2 cellular contexts compared by ENCODE assay signal in the genomic region with DNA sequence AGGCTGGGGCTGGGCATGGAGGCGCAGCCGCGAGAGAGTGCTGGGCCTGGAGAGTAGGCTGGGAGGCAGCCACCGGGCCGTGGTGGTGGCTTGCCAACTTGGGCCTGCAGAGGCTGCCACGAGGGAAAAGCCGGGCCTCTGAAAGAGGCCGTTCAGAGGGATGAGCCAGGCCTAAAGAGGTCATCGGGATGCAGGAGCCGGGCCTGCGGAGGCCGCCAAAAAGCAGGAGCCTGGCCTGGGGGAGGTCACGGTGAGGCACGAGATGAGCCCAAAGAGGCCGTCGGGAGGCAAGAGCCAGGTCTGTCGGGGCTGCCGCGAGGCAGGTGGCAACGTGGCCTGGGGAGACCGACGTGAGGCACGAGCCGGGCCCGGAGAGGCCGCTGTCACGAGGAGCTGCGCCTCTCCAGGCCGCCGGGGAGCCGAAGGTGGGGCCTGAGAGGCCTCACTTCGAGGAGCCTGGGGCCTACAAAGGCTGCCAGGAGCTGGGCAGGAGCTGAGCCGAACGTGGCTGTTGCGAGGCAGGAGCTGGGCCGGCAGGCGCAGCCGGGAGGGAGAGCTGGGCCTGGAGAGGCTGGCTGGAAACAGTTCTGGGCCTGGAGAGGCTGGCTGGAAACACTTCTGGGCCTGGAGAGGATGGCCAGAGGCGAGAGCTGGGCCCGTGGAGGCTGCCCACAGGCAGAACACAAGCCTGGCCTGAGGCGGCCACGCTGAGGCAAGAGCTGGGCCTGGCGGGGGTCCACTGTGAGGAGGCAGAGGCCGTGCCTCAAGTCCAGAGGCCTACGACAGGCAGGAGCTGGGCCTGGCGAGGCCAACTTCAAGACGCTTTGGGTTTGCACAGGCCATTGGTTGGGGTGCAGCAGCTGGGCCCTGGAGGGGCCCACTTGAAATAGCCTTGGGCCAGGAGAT.
TF ChIP-seq lines count a peak whose summit lies in the region.

No MANE protein-coding gene starts in this region.

TF ChIP-seq in HCT116, 20 proteins besides CTCF, POLR2A, EP300 and RAD21:
- TF ChIP-seq, protein P1, sequence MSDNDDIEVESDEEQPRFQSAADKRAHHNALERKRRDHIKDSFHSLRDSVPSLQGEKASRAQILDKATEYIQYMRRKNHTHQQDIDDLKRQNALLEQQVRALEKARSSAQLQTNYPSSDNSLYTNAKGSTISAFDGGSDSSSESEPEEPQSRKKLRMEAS (IDR thresholded peaks at IDR 0.05): no peak
- TF ChIP-seq, protein P2, sequence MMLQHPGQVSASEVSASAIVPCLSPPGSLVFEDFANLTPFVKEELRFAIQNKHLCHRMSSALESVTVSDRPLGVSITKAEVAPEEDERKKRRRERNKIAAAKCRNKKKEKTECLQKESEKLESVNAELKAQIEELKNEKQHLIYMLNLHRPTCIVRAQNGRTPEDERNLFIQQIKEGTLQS (IDR thresholded peaks at IDR 0.05): no peak
- TF ChIP-seq POLR2AphosphoS5 (IDR thresholded peaks at IDR 0.05; ENCODE audit: low read depth, low read length) (no peak), SIN3A (IDR thresholded peaks at IDR 0.05; ENCODE audit: low read depth) (no peak), ZFX (IDR thresholded peaks at IDR 0.05) (no peak; the same call in 1 of the 2 replicates), ELF1 (IDR thresholded peaks at IDR 0.05; ENCODE audit: borderline replicate concordance, low read depth) (no peak), JUND (IDR thresholded peaks at IDR 0.05) (no peak), ZNF274 (IDR thresholded peaks at IDR 0.05; ENCODE audit: low read depth, low read length) (no peak), FOSL1 (IDR thresholded peaks at IDR 0.05; ENCODE audit: low read depth) (no peak), EGR1 (IDR thresholded peaks at IDR 0.05; ENCODE audit: low read depth) (no peak), SP1 (IDR thresholded peaks at IDR 0.05; ENCODE audit: low read depth) (no peak)
- TF ChIP-seq, protein P3, sequence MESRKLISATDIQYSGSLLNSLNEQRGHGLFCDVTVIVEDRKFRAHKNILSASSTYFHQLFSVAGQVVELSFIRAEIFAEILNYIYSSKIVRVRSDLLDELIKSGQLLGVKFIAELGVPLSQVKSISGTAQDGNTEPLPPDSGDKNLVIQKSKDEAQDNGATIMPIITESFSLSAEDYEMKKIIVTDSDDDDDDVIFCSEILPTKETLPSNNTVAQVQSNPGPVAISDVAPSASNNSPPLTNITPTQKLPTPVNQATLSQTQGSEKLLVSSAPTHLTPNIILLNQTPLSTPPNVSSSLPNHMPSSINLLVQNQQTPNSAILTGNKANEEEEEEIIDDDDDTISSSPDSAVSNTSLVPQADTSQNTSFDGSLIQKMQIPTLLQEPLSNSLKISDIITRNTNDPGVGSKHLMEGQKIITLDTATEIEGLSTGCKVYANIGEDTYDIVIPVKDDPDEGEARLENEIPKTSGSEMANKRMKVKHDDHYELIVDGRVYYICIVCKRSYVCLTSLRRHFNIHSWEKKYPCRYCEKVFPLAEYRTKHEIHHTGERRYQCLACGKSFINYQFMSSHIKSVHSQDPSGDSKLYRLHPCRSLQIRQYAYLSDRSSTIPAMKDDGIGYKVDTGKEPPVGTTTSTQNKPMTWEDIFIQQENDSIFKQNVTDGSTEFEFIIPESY (IDR thresholded peaks at IDR 0.05; ENCODE audit: extremely low read depth, insufficient replicate concordance, low read length): no peak
- TF ChIP-seq, protein P4, sequence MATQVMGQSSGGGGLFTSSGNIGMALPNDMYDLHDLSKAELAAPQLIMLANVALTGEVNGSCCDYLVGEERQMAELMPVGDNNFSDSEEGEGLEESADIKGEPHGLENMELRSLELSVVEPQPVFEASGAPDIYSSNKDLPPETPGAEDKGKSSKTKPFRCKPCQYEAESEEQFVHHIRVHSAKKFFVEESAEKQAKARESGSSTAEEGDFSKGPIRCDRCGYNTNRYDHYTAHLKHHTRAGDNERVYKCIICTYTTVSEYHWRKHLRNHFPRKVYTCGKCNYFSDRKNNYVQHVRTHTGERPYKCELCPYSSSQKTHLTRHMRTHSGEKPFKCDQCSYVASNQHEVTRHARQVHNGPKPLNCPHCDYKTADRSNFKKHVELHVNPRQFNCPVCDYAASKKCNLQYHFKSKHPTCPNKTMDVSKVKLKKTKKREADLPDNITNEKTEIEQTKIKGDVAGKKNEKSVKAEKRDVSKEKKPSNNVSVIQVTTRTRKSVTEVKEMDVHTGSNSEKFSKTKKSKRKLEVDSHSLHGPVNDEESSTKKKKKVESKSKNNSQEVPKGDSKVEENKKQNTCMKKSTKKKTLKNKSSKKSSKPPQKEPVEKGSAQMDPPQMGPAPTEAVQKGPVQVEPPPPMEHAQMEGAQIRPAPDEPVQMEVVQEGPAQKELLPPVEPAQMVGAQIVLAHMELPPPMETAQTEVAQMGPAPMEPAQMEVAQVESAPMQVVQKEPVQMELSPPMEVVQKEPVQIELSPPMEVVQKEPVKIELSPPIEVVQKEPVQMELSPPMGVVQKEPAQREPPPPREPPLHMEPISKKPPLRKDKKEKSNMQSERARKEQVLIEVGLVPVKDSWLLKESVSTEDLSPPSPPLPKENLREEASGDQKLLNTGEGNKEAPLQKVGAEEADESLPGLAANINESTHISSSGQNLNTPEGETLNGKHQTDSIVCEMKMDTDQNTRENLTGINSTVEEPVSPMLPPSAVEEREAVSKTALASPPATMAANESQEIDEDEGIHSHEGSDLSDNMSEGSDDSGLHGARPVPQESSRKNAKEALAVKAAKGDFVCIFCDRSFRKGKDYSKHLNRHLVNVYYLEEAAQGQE (IDR thresholded peaks at IDR 0.05; ENCODE audit: low read depth): no peak

TF ChIP-seq in H1, 55 proteins besides CTCF, POLR2A, EP300 and RAD21:
- TF ChIP-seq HDAC2 (IDR thresholded peaks at IDR 0.05; ENCODE audit: borderline replicate concordance in 1 of 2, low read depth in 2 of 2, low read length in 2 of 2): no peak
- no peak for TF ChIP-seq NRF1 (IDR thresholded peaks at IDR 0.05; ENCODE audit: low read depth, low read length)
- TF ChIP-seq BCL11A (IDR thresholded peaks at IDR 0.05; ENCODE audit: low read depth in 2 of 2, low read length in 2 of 2): no peak
- no peak for TF ChIP-seq MAFK (IDR thresholded peaks at IDR 0.05; ENCODE audit: low read depth, low read length)
- TF ChIP-seq, protein P5, sequence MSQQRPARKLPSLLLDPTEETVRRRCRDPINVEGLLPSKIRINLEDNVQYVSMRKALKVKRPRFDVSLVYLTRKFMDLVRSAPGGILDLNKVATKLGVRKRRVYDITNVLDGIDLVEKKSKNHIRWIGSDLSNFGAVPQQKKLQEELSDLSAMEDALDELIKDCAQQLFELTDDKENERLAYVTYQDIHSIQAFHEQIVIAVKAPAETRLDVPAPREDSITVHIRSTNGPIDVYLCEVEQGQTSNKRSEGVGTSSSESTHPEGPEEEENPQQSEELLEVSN (IDR thresholded peaks at IDR 0.05): no peak
- TF ChIP-seq CTBP2 (IDR thresholded peaks at IDR 0.05; ENCODE audit: borderline replicate concordance, insufficient read depth, insufficient read length, low read length): no peak
- no peak for TF ChIP-seq EZH2 (IDR thresholded peaks at IDR 0.05; ENCODE audit: low read depth, low read length, severe bottlenecking)
